In the genomic region with DNA sequence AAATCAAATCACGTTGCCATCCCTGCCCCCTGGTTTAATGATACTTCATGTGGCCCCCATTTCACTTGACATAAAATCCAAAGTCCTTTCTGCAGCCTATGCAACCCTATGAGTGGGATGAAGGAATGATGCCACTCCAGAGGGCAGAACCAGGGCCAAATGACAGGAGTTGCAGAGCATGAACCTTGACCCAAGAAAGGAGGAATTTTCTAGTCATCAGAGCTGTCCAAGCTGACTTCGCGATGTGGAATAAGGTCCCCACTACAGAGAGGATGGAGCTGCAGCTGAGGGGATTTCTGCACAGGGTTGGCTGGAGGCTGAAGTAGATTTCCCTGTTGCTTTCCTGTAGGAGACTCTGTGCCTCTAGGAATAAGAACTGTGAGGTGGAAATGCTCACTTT, we compare ENCODE assay signal across 27 cellular contexts. TPM values are rescaled to one million over a fixed set of nuclear protein-coding genes. Genes with fewer than 3 reads are reported as not detected.
"Had no signal": no experiment of that assay in that cellular context is flagged by ENCODE, and none has a peak within 500 bp of the region (broad histone marks: within the 10 kb centered on the region; RNA-seq: fewer than 3 reads in every experiment).

No MANE protein-coding gene starts in this region.

- H3K27ac ChIP-seq: adrenal gland, body of pancreas, breast epithelium, SJCRH30, SK-N-MC had no signal

- ATAC-seq: activated CD8-positive, alpha-beta T cell treated with anti-CD3 and anti-CD28 coated beads, Interleukin-2, amount 10 ng/mL, durations not matched to agents 7 days and 5 days; activated naive CD4-positive, alpha-beta T cell treated with anti-CD3 and anti-CD28 coated beads, Interleukin-2, amount 50 U/mL, for 72 hours; body of pancreas; Panc1 had no signal

- H3K36me3 ChIP-seq: adrenal gland, breast epithelium, MG63, SJCRH30 had no signal

- H3K4me3 ChIP-seq: adrenal gland, body of pancreas, breast epithelium, MG63, SJCRH30, SK-N-MC had no signal

- DNase-seq: activated CD4-positive, alpha-beta T cell treated with anti-CD3 and anti-CD28 coated beads, Interleukin-2, amount 10 ng/mL, durations not matched to agents 24 days and 14 days; activated CD4-positive, alpha-beta T cell treated with anti-CD3 and anti-CD28 coated beads, Interleukin-2, amount 50 U/mL, for 4 hours; activated CD8-positive, alpha-beta T cell treated with anti-CD3 and anti-CD28 coated beads, Interleukin-2, amount 10 ng/mL, durations not matched to agents 7 days and 5 days; activated gamma-delta T cell treated with Interleukin-2 at 50 U/mL for 16 hours; activated naive CD4-positive, alpha-beta T cell treated with anti-CD3 and anti-CD28 coated beads for 36 hours; activated T-cell treated with anti-CD3 and anti-CD28 coated beads, Interleukin-2, amount 50 U/mL, for 24 hours; caudate nucleus; KG1; MG63; NCI-H1048; NCI-H1105 treated with DMSO at 0.1 percent for 48 hours; NCI-H1436 treated with DMSO at 0.1 percent for 48 hours; NCI-H1694 treated with DMSO at 0.1 percent for 48 hours; NCI-H2029; NCI-H345; NCI-H524 treated with DMSO at 0.1 percent for 48 hours; NK-92 treated with Interleukin-12 subunit alpha and Interleukin-12 subunit beta, amount 100 ng/mL, for 24 hours; OCI-M1; SHP77; SJCRH30 had no signal

- H3K27me3 ChIP-seq: SJCRH30 had no signal

- H3K9me3 ChIP-seq: adrenal gland, body of pancreas, breast epithelium, MG63, SJCRH30 had no signal

RNA-seq across cellular contexts. Expression of a gene that starts 15.8 kb away (rescaled TPM):
- total RNA-seq: activated naive CD4-positive, alpha-beta T cell treated with anti-CD3 and anti-CD28 coated beads for 36 hours; NCI-H460 had no signal
